ENCODE assay signal across 8 cellular contexts in genomic region chr12:4320287-4320858, GRCh38. TPM values are rescaled to one million over a fixed set of nuclear protein-coding genes. Genes with fewer than 3 reads are reported as not detected.
DNase-seq lines count a peak whose midpoint lies in the region; ATAC-seq and TF ChIP-seq lines count a peak whose summit lies in the region.

No MANE protein-coding gene starts in this region.

- no peak for TF ChIP-seq POLR2A in sigmoid colon (IDR thresholded peaks at IDR 0.05)

- no peak for TF ChIP-seq EP300 in SK-N-SH (IDR thresholded peaks at IDR 0.05; ENCODE audit: borderline replicate concordance in 1 of 2, low read depth in 1 of 2, low read length in 1 of 2)
- no peak for TF ChIP-seq EP300 in sigmoid colon (IDR thresholded peaks at IDR 0.05)

- TF ChIP-seq RAD21 in SK-N-SH (IDR thresholded peaks at IDR 0.05; ENCODE audit: low read length) = no peak

- 4% methylated on average over 15 of the region's 18 CpGs for WGBS in SK-N-SH (ENCODE audit: low lambda C conversion rate)
- WGBS in sigmoid colon, 2 donors = 1 to 2% methylated on average over 18 of the region's 18 CpGs

- peaks cover 4% of the 10 kb centered on the region for H3F3A ChIP-seq in SK-N-SH (replicated peaks; ENCODE audit: insufficient read depth)

- intact Hi-C loops in sigmoid colon (cut with DNase I) = loop anchor here (5.0 to 10.0 kb wide), 4 partner anchors 38 to 448 kb away; partner anchors contain the start of genes PARP11 and RAD51AP1

- H3K79me2 ChIP-seq in SK-N-SH (ENCODE audit: insufficient read depth) = peaks cover 39% of the 10 kb centered on the region

- peak; percentile 38 for ATAC-seq in HG02852 (IDR thresholded peaks at IDR 0.05; ENCODE audit: unreplicated experiment)

- 0 out of 2 replicates have a peak, but pooled peaks cover 7% of the 10 kb centered on the region for H4K20me1 ChIP-seq in SK-N-SH (ENCODE audit: insufficient read depth)

- peak overlapping the region; percentile 99 for H2AFZ ChIP-seq in SK-N-SH (ENCODE audit: low read depth)

- H3K4me1 ChIP-seq in SK-N-SH (ENCODE audit: control insufficient read depth in 1 of 2, insufficient read depth in 2 of 2, low read depth in 1 of 2, low read length in 1 of 2) (peaks cover 0 to 8% of the 10 kb centered on the region in 2 experiments; a peak in 2 of 4 replicates), sigmoid colon (peaks cover 0 to 26% (median 17%) of the 10 kb centered on the region in 4 donors)

- DNase-seq in NK-92 treated with Interleukin-12 subunit alpha and Interleukin-12 subunit beta, amount 100 ng/mL, for 24 hours (lab: John Stamatoyannopoulos, UW) = peak; percentile 31
- no peak for DNase-seq in NK-92 (lab: John Stamatoyannopoulos, UW; ENCODE audit: unreplicated experiment)
- DNase-seq in SK-N-SH = no peak
- DNase-seq in foreskin fibroblast = no peak
- DNase-seq in sigmoid colon = no peak
- DNase-seq in GM13976 (ENCODE audit: low spot score) = no peak
- no peak for DNase-seq in NCI-H2171 treated with DMSO at 0.1 percent for 48 hours (lab: John Stamatoyannopoulos, UW)

- in situ Hi-C loops in GM13976 (cut with MboI; ENCODE audit: low sequenced_read_pairs, unreplicated experiment) = no loop called here

- H3K9me2 ChIP-seq in SK-N-SH = no peaks in the 10 kb centered on the region

- H3K27me3 ChIP-seq in SK-N-SH (ENCODE audit: insufficient read depth) (no peaks in the 10 kb centered on the region), sigmoid colon (no peaks in the 10 kb centered on the region)

- CTCF ChIA-PET in SK-N-SH (lab: Yijun Ruan, JAX) = interaction anchor here (0.5 to 1.3 kb wide), 3 partner anchors 13 to 208 kb away, joined by 3 read pairs; no protein-coding TSS in a partner anchor

- H3K4me3 ChIP-seq in SK-N-SH (ENCODE audit: low read depth in 2 of 2, low read length in 1 of 2) = peak overlapping the region; percentile 86 to 88
- H3K4me3 ChIP-seq in foreskin fibroblast (ENCODE audit: low read depth in 1 of 2, low read length in 2 of 2) = peak overlapping the region; percentile 66 to 97
- peak overlapping the region; percentile 36 to 96 (median 86) for H3K4me3 ChIP-seq in sigmoid colon

- H3K9me3 ChIP-seq in SK-N-SH (no peaks in the 10 kb centered on the region), sigmoid colon (no peaks in the 10 kb centered on the region)

- H3K27ac ChIP-seq in SK-N-SH (ENCODE audit: low read depth in 2 of 2, low read length in 1 of 2) (peak overlapping the region; percentile 68 to 83), sigmoid colon (peak overlapping the region; percentile 88 to 96 (median 94))

- H3K4me2 ChIP-seq in SK-N-SH = peak overlapping the region; percentile 89

- peaks cover 0 to 9% of the 10 kb centered on the region in 2 experiments for H3K36me3 ChIP-seq in SK-N-SH (replicated peaks in 1 of 2; ENCODE audit: control insufficient read depth in 1 of 2, insufficient read depth in 2 of 2, low read length in 1 of 2)
- no peaks in the 10 kb centered on the region for H3K36me3 ChIP-seq in sigmoid colon

- TF ChIP-seq CTCF in SK-N-SH (IDR thresholded peaks at IDR 0.05) (no peak), foreskin fibroblast (IDR thresholded peaks at IDR 0.05; ENCODE audit: low read depth, low read length) (no peak), sigmoid colon (IDR thresholded peaks at IDR 0.05) (no peak), GM13976 (IDR thresholded peaks at IDR 0.05; ENCODE audit: borderline replicate concordance, control extremely low read depth, extremely low read depth, insufficient read depth, missing control alignments) (no peak)

- peak overlapping the region; percentile 60 for H3K9ac ChIP-seq in SK-N-SH

- POLR2A ChIA-PET in SK-N-SH (lab: Yijun Ruan, JAX) = interaction anchor here (1.7 kb wide), 1 partner anchor 97 kb away, joined by 4 read pairs; no protein-coding TSS in a partner anchor

TF ChIP-seq in SK-N-SH, 30 proteins besides CTCF, POLR2A, EP300 and RAD21:
- TF ChIP-seq NFIC (IDR thresholded peaks at IDR 0.05; ENCODE audit: borderline replicate concordance) = no peak
- no peak for TF ChIP-seq YY1 (IDR thresholded peaks at IDR 0.05; ENCODE audit: low read depth)
- no peak for TF ChIP-seq NRF1 (IDR thresholded peaks at IDR 0.05; ENCODE audit: low read depth, low read length)
- TF ChIP-seq MEF2A (IDR thresholded peaks at IDR 0.05; ENCODE audit: borderline replicate concordance, low read depth) = no peak
- TF ChIP-seq JUND (IDR thresholded peaks at IDR 0.05) = no peak
- TF ChIP-seq TEAD4 (IDR thresholded peaks at IDR 0.05; ENCODE audit: borderline replicate concordance, insufficient read depth) = no peak
- TF ChIP-seq USF1 (IDR thresholded peaks at IDR 0.05; ENCODE audit: borderline replicate concordance, low read depth) = no peak
- TF ChIP-seq TCF12 (IDR thresholded peaks at IDR 0.05) = no peak
- TF ChIP-seq SMC3 (IDR thresholded peaks at IDR 0.05; ENCODE audit: low read depth, low read length) = no peak
- TF ChIP-seq FOXM1 (IDR thresholded peaks at IDR 0.05; ENCODE audit: low read depth) = no peak
- TF ChIP-seq POLR2AphosphoS5 (IDR thresholded peaks at IDR 0.05; ENCODE audit: low read depth, low read length) = no peak
- no peak for TF ChIP-seq PBX3 (IDR thresholded peaks at IDR 0.05)
- no peak for TF ChIP-seq MAX (IDR thresholded peaks at IDR 0.05; ENCODE audit: low read depth)

RNA-seq across cellular contexts. Expression of gene TIGAR, which starts 0.6 kb away (rescaled TPM):
- polyA plus RNA-seq in SK-N-SH (2012; rRNA removed) (8.3 and 11.2 TPM in 2 replicates), sigmoid colon (10 to 100 TPM in 1 of 3 donors, 1 to 10 TPM in 2; 7.1 to 14.6 (median 7.8) TPM)
- polyA plus RNA-seq in SK-N-SH (2012; cell fraction: cytosol; rRNA removed) = 14.3 and 24.2 TPM in 2 replicates
- 3.4 and 6.3 TPM in 2 replicates for polyA plus RNA-seq in SK-N-SH (2012; cell fraction: nucleus; rRNA removed)
- total RNA-seq in sigmoid colon = 1 to 10 TPM; 4.4 to 6.0 (median 5.2) TPM

RNA-seq across cellular contexts. Expression of gene CCND2, which starts 46.8 kb away (rescaled TPM):
- not detected in 2 replicates for polyA plus RNA-seq in SK-N-SH (2012; rRNA removed)
- polyA plus RNA-seq in SK-N-SH (2012; cell fraction: cytosol; rRNA removed) = not detected in 2 replicates
- not detected in 2 replicates for polyA plus RNA-seq in SK-N-SH (2012; cell fraction: nucleus; rRNA removed)
- 100 to 1,000 TPM in 3 of 4 donors, 10 to 100 TPM in 1; 98.7 to 178 (median 149) TPM for total RNA-seq in sigmoid colon
- 10 to 100 TPM in 1 of 3 donors, 1 to 10 TPM in 2; 7.8 to 35.0 (median 8.6) TPM for polyA plus RNA-seq in sigmoid colon

RNA-seq across cellular contexts. Expression of gene FGF23, which starts 59.1 kb away (rescaled TPM):
- polyA plus RNA-seq in SK-N-SH (2012; rRNA removed) (not detected in 2 replicates), sigmoid colon (not detected)
- polyA plus RNA-seq in SK-N-SH (2012; cell fraction: cytosol; rRNA removed) = not detected in 2 replicates
- polyA plus RNA-seq in SK-N-SH (2012; cell fraction: nucleus; rRNA removed) = not detected in 2 replicates
- total RNA-seq in sigmoid colon = not detected
